24 cellular contexts compared by ENCODE assay signal in genomic region chr2:208183526-208183925, GRCh38. TPM values are rescaled to one million over a fixed set of nuclear protein-coding genes. Genes with fewer than 3 reads are reported as not detected.
DNase-seq lines count a peak whose midpoint lies in the region; ATAC-seq and TF ChIP-seq lines count a peak whose summit lies in the region.
"Had no signal": no experiment of that assay in that cellular context is flagged by ENCODE, and none has a peak within 500 bp of the region (broad histone marks: within the 10 kb centered on the region; RNA-seq: fewer than 3 reads in every experiment).

No MANE protein-coding gene starts in this region.

- intact Hi-C loops in lower lobe of right lung (cut with DNase I) = no loop called here
- intact Hi-C loops in testis (cut with DNase I; ENCODE audit: low total_unique reads) = no loop called here

- H3K4me3 ChIP-seq in HUES64 (ENCODE audit: low read length) (peak overlapping the region; percentile 58), lower lobe of right lung (no peak overlapping the region), testis (no peak overlapping the region)
- H3K4me3 ChIP-seq: body of pancreas, tibial artery had no signal

- TF ChIP-seq POLR2A in testis (IDR thresholded peaks at IDR 0.05) = no peak

- peak overlapping the region; percentile 28 for H3K27ac Mint-ChIP-seq in endothelial cell (ENCODE audit: unreplicated experiment)
- H3K27ac Mint-ChIP-seq: activated T-helper 2 cell treated with anti-CD3 and anti-CD28 coated beads, Interferon-gamma antibody, Interleukin-2, Interleukin-4, amounts not matched to agents 10 μg/mL and 5 μg/mL and 100 μg/mL, durations not matched to agents 14 hours and 24 hours and 36 hours; T-cell had no signal

- WGBS in HUES64 = 16% methylated on average over 7 of the region's 7 CpGs
- 48 to 49% methylated on average over 7 of the region's 7 CpGs for WGBS in testis, 2 donors

- TF ChIP-seq CTCF in endothelial cell (IDR thresholded peaks at IDR 0.05; ENCODE audit: unreplicated experiment) (no peak), lower lobe of right lung (IDR thresholded peaks at IDR 0.05) (no peak), testis (IDR thresholded peaks at IDR 0.05) (no peak)

- H3K4me1 Mint-ChIP-seq in endothelial cell (ENCODE audit: unreplicated experiment) = peaks cover 6% of the 10 kb centered on the region

- H3K4me3 Mint-ChIP-seq in endothelial cell (ENCODE audit: unreplicated experiment) = peak overlapping the region; percentile 22
- H3K4me3 Mint-ChIP-seq: T-cell had no signal

- no peak overlapping the region for H3K9ac ChIP-seq in HUES64 (ENCODE audit: low read depth, low read length)

- H3K36me3 Mint-ChIP-seq in endothelial cell (ENCODE audit: low read depth, unreplicated experiment) = no peaks in the 10 kb centered on the region
- H3K36me3 Mint-ChIP-seq: naive B cell, T-cell had no signal

- H3K4me1 ChIP-seq in HUES64 (ENCODE audit: insufficient read depth, low read length) (peaks cover 34% of the 10 kb centered on the region), lower lobe of right lung (no peaks in the 10 kb centered on the region), testis (no peaks in the 10 kb centered on the region)
- H3K4me1 ChIP-seq: body of pancreas, tibial artery had no signal

- no peaks in the 10 kb centered on the region for H3K27me3 Mint-ChIP-seq in endothelial cell (ENCODE audit: unreplicated experiment)

- no peak overlapping the region for H3K27ac ChIP-seq in HUES64 (ENCODE audit: low read depth, low read length)
- H3K27ac ChIP-seq in lower lobe of right lung = no peak overlapping the region
- H3K27ac ChIP-seq in testis = no peak overlapping the region
- H3K27ac ChIP-seq: body of pancreas, HL-60, tibial artery had no signal

- DNase-seq in endothelial cell (ENCODE audit: low spot score) = no peak
- peak; percentile 57 for DNase-seq in lower lobe of right lung
- peak; percentile 21 for DNase-seq in testis
- DNase-seq in NCI-H146 (lab: John Stamatoyannopoulos, UW) = no peak
- DNase-seq in ACHN = no peak
- DNase-seq: activated CD4-positive, alpha-beta T cell treated with anti-CD3 and anti-CD28 coated beads for 4 hours; DMS79; mammary epithelial cell; MM.1S; naive B cell; NCI-H1694 treated with DMSO at 0.1 percent for 48 hours; NCI-H69; PC-3; SIG-M5; stimulated activated CD4-positive, alpha-beta T cell treated with anti-CD3 and anti-CD28 coated beads, Interleukin-2, amount 100 ng/mL, for 24 hours; stimulated activated naive CD4-positive, alpha-beta T cell; T-cell; tibial artery had no signal

- H3K9me3 ChIP-seq in HUES64 (ENCODE audit: insufficient read depth, low read depth, low read length) (no peaks in the 10 kb centered on the region), lower lobe of right lung (no peaks in the 10 kb centered on the region), testis (no peaks in the 10 kb centered on the region)
- H3K9me3 ChIP-seq: body of pancreas, tibial artery had no signal

- no peaks in the 10 kb centered on the region for H3K9me3 Mint-ChIP-seq in endothelial cell (ENCODE audit: unreplicated experiment)
- H3K9me3 Mint-ChIP-seq: activated T-helper 2 cell treated with anti-CD3 and anti-CD28 coated beads, Interferon-gamma antibody, Interleukin-2, Interleukin-4, amounts not matched to agents 10 μg/mL and 5 μg/mL and 100 μg/mL, durations not matched to agents 14 hours and 24 hours and 36 hours; naive B cell; T-cell had no signal

- H3K27me3 ChIP-seq in HUES64 (ENCODE audit: insufficient read depth, low read length) = no peaks in the 10 kb centered on the region
- H3K27me3 ChIP-seq in lower lobe of right lung (ENCODE audit: low read depth) = peaks cover 4% of the 10 kb centered on the region
- no peaks in the 10 kb centered on the region for H3K27me3 ChIP-seq in testis
- H3K27me3 ChIP-seq: body of pancreas, tibial artery had no signal

- in situ Hi-C loops in ACHN (cut with HindIII; ENCODE audit: low pct_ligation_motif_present, low pct_unique_long_range_greater_than_20kb, low sequenced_read_pairs) = no loop called here

- ATAC-seq in lower lobe of right lung = peak in 1 of 2 donors; percentile 55
- ATAC-seq in HG02610 (IDR thresholded peaks at IDR 0.05; ENCODE audit: unreplicated experiment) = no peak
- ATAC-seq: body of pancreas, HCT116, T-cell had no signal

- H3K36me3 ChIP-seq in HUES64 (ENCODE audit: insufficient read depth, low read length) (no peaks in the 10 kb centered on the region), lower lobe of right lung (no peaks in the 10 kb centered on the region), testis (ENCODE audit: low read depth, missing control alignments) (no peaks in the 10 kb centered on the region)
- H3K36me3 ChIP-seq: tibial artery had no signal

RNA-seq across cellular contexts. Expression of gene C2orf80, which starts 6.3 kb away (rescaled TPM):
- polyA plus RNA-seq in HUES64 (2013, experiment 1 of 2) = 1.9 TPM
- 3.4 TPM for polyA plus RNA-seq in HUES64 (2013, experiment 2 of 2)
- total RNA-seq in endothelial cell (ENCODE audit: unreplicated experiment) (not detected), lower lobe of right lung (not detected), testis (not detected)
- polyA plus RNA-seq in testis (ENCODE audit: insufficient read depth, low read depth, low replicate concordance) = not detected
- total RNA-seq: activated T-helper 2 cell treated with anti-CD3 and anti-CD28 coated beads, Interferon-gamma antibody, Interleukin-2, Interleukin-4, amounts not matched to agents 10 μg/mL and 5 μg/mL and 100 μg/mL, durations not matched to agents 14 hours and 24 hours and 36 hours; body of pancreas; mammary epithelial cell; PC-3; T-cell had no signal
- polyA plus RNA-seq: mammary epithelial cell had no signal

RNA-seq across cellular contexts. Expression of gene CRYGA, which starts 20.1 kb away (rescaled TPM):
- polyA plus RNA-seq in HUES64 (2013, experiment 1 of 2) = not detected
- polyA plus RNA-seq in HUES64 (2013, experiment 2 of 2) = not detected
- total RNA-seq in endothelial cell (ENCODE audit: unreplicated experiment) = not detected
- total RNA-seq in lower lobe of right lung = not detected
- total RNA-seq in testis = not detected
- polyA plus RNA-seq in testis (ENCODE audit: insufficient read depth, low read depth, low replicate concordance) = not detected
- total RNA-seq: activated T-helper 2 cell treated with anti-CD3 and anti-CD28 coated beads, Interferon-gamma antibody, Interleukin-2, Interleukin-4, amounts not matched to agents 10 μg/mL and 5 μg/mL and 100 μg/mL, durations not matched to agents 14 hours and 24 hours and 36 hours; body of pancreas; mammary epithelial cell; PC-3; T-cell had no signal
- polyA plus RNA-seq: mammary epithelial cell had no signal

RNA-seq across cellular contexts. Expression of gene CRYGB, which starts 37.6 kb away (rescaled TPM):
- polyA plus RNA-seq in HUES64 (2013, experiment 1 of 2) = 0.50 TPM
- 0.89 TPM for polyA plus RNA-seq in HUES64 (2013, experiment 2 of 2)
- total RNA-seq in endothelial cell (ENCODE audit: unreplicated experiment) (not detected), lower lobe of right lung (not detected), testis (under 1 TPM; 0.56 to 0.79 TPM)
- not detected for polyA plus RNA-seq in testis (ENCODE audit: insufficient read depth, low read depth, low replicate concordance)
- total RNA-seq: activated T-helper 2 cell treated with anti-CD3 and anti-CD28 coated beads, Interferon-gamma antibody, Interleukin-2, Interleukin-4, amounts not matched to agents 10 μg/mL and 5 μg/mL and 100 μg/mL, durations not matched to agents 14 hours and 24 hours and 36 hours; body of pancreas; mammary epithelial cell; PC-3; T-cell had no signal
- polyA plus RNA-seq: mammary epithelial cell had no signal

RNA-seq across cellular contexts. Expression of gene CRYGC, which starts 53.9 kb away (rescaled TPM):
- polyA plus RNA-seq in HUES64 (2013, experiment 1 of 2) = not detected
- not detected for polyA plus RNA-seq in HUES64 (2013, experiment 2 of 2)
- total RNA-seq in endothelial cell (ENCODE audit: unreplicated experiment) (not detected), lower lobe of right lung (not detected), testis (1 to 10 TPM in 1 of 2 donors, not detected in 1; 2.2 TPM)
- 2.7 TPM for polyA plus RNA-seq in testis (ENCODE audit: insufficient read depth, low read depth, low replicate concordance)
- total RNA-seq: activated T-helper 2 cell treated with anti-CD3 and anti-CD28 coated beads, Interferon-gamma antibody, Interleukin-2, Interleukin-4, amounts not matched to agents 10 μg/mL and 5 μg/mL and 100 μg/mL, durations not matched to agents 14 hours and 24 hours and 36 hours; body of pancreas; PC-3; T-cell had no signal

RNA-seq across cellular contexts. Expression of gene CRYGD, which starts 59.2 kb away (rescaled TPM):
- 0.75 TPM for polyA plus RNA-seq in HUES64 (2013, experiment 1 of 2)
- polyA plus RNA-seq in HUES64 (2013, experiment 2 of 2) = 0.76 TPM
- total RNA-seq in endothelial cell (ENCODE audit: unreplicated experiment) (not detected), lower lobe of right lung (not detected), testis (not detected)
- 2.5 TPM for polyA plus RNA-seq in testis (ENCODE audit: insufficient read depth, low read depth, low replicate concordance)
- total RNA-seq: activated T-helper 2 cell treated with anti-CD3 and anti-CD28 coated beads, Interferon-gamma antibody, Interleukin-2, Interleukin-4, amounts not matched to agents 10 μg/mL and 5 μg/mL and 100 μg/mL, durations not matched to agents 14 hours and 24 hours and 36 hours; body of pancreas; mammary epithelial cell; PC-3; T-cell had no signal
- polyA plus RNA-seq: mammary epithelial cell had no signal

Comparison
In these comparisons a context has a peak if more than half of its experiments do, and no peak if none do; other contexts are left out.
1. DNase-seq: peak in lower lobe of right lung (single experiment) and testis (single experiment); none in endothelial cell (single experiment), NCI-H146 (single experiment) and ACHN (single experiment).